ENCODE assay signal across 22 cellular contexts in the genomic region with DNA sequence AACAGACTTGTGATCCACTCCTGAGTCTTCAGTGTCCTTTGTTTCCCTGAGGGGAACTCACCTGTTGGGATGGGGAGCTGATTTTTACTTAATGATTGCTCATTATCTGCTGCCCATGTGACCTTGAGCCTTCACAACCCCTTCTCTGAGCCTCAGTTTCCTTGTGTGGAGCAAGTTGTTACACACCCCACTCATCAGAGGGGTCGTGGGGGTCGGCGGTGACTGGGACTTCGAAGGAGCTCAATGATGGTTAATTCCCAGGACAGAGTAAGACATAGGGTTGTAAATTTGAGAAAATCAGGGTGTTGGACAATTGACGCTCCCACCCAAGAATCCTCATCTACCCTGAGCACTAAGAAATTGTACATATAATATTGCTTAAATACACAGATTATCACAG. TPM values are rescaled to one million over a fixed set of nuclear protein-coding genes. Genes with fewer than 3 reads are reported as not detected.
A peak's percentile ranks its signal among the peaks of the same experiment; 100 is the strongest.
DNase-seq lines count a peak whose midpoint lies in the region; ATAC-seq and TF ChIP-seq lines count a peak whose summit lies in the region.
"Had no signal": no experiment of that assay in that cellular context is flagged by ENCODE, and none has a peak within 500 bp of the region (broad histone marks: within the 10 kb centered on the region; RNA-seq: fewer than 3 reads in every experiment).

No MANE protein-coding gene starts in this region.

- POLR2A ChIA-PET in A673 (lab: Charles Lee; ENCODE audit: low non-redundant PET): no interaction called here

- intact Hi-C loops in A673 (cut with micrococcal nuclease; ENCODE audit: unreplicated experiment): loop anchor here (5.0 kb wide), 1 partner anchor 278 kb away; no protein-coding TSS in a partner anchor

- no TSS peak for BruUV-seq in A673 (replicated peaks; lab: Mats Ljungman, UMichigan)

- H3K9me3 ChIP-seq in T-helper 17 cell (ENCODE audit: control insufficient read depth, low read length, poor library complexity, severe bottlenecking) (no peaks in the 10 kb centered on the region), A673 (ENCODE audit: low read depth, low read length, poor library complexity, severe bottlenecking) (no peaks in the 10 kb centered on the region)
- H3K9me3 ChIP-seq: HAP-1 had no signal

- no peaks in the 10 kb centered on the region for H3K4me1 ChIP-seq in A673 (ENCODE audit: insufficient read depth, low read length, poor library complexity, severe bottlenecking)
- H3K4me1 ChIP-seq: HAP-1 had no signal

- peak; percentile 7 for DNase-seq in activated CD8-positive, alpha-beta memory T cell treated with anti-CD3 and anti-CD28 coated beads, Interleukin-2, amount 10 ng/mL, durations not matched to agents 7 days and 5 days
- DNase-seq in activated CD8-positive, alpha-beta memory T cell treated with anti-CD3 and anti-CD28 coated beads for 24 hours: no peak
- DNase-seq in glutamatergic neuron (no peak), osteocyte (ENCODE audit: extremely low spot score, unreplicated experiment) (peak; percentile 59), type B pancreatic cell (ENCODE audit: extremely low spot score, unreplicated experiment) (peak; percentile 22), T-helper 17 cell (no peak), progenitor cell of endocrine pancreas (ENCODE audit: low spot score, unreplicated experiment) (no peak), A673 (ENCODE audit: low spot score) (no peak)
- DNase-seq: ACHN; AML-193; CD4-positive, alpha-beta T cell; CD8-positive, alpha-beta memory T cell; DMS53; DMS79 treated with DMSO at 0.1 percent for 48 hours; GF-D8; GOT3; HFFc6 had no signal

- H3K27me3 Mint-ChIP-seq in activated CD8-positive, alpha-beta memory T cell treated with anti-CD3 and anti-CD28 coated beads, Interleukin-2, amount 10 ng/mL, durations not matched to agents 7 days and 5 days: peaks cover 18% of the 10 kb centered on the region
- H3K27me3 Mint-ChIP-seq in glutamatergic neuron (ENCODE audit: unreplicated experiment) (peaks cover 4% of the 10 kb centered on the region), osteocyte (ENCODE audit: unreplicated experiment) (no peaks in the 10 kb centered on the region), type B pancreatic cell (peaks cover 34% of the 10 kb centered on the region), T-helper 17 cell (peaks cover 21% of the 10 kb centered on the region), progenitor cell of endocrine pancreas (peaks cover 34% of the 10 kb centered on the region)

- H3K4me3 ChIP-seq in A673 (ENCODE audit: low read depth, low read length, poor library complexity, severe bottlenecking): no peak overlapping the region
- H3K4me3 ChIP-seq: HAP-1 had no signal

- H3K27me3 ChIP-seq in A673 (replicated peaks; ENCODE audit: insufficient read depth, low read depth, low read length, poor library complexity): peaks cover 55% of the 10 kb centered on the region

- no peak for ATAC-seq in activated CD8-positive, alpha-beta memory T cell treated with anti-CD3 and anti-CD28 coated beads, Interleukin-2, amount 10 ng/mL, durations not matched to agents 7 days and 5 days
- ATAC-seq in T-helper 17 cell: no peak

- H3K36me3 ChIP-seq in A673 (ENCODE audit: insufficient read depth, low read length, poor library complexity, severe bottlenecking): no peaks in the 10 kb centered on the region
- H3K36me3 ChIP-seq: HAP-1 had no signal

- CTCF ChIA-PET in activated CD8-positive, alpha-beta memory T cell treated with anti-CD3 and anti-CD28 coated beads, Interleukin-2, amount 10 ng/mL, durations not matched to agents 7 days and 5 days (lab: Charles Lee): no interaction called here
- CTCF ChIA-PET in A673 (lab: Charles Lee): no interaction called here

- H3K27ac ChIP-seq in A673 (ENCODE audit: low read depth, low read length, poor library complexity, severe bottlenecking): no peak overlapping the region
- H3K27ac ChIP-seq: 22Rv1 had no signal

- no peak overlapping the region for H3K27ac Mint-ChIP-seq in activated CD8-positive, alpha-beta memory T cell treated with anti-CD3 and anti-CD28 coated beads, Interleukin-2, amount 10 ng/mL, durations not matched to agents 7 days and 5 days
- peak overlapping the region; percentile 33 for H3K27ac Mint-ChIP-seq in glutamatergic neuron (ENCODE audit: unreplicated experiment)
- no peak overlapping the region for H3K27ac Mint-ChIP-seq in osteocyte (ENCODE audit: unreplicated experiment)
- no peak overlapping the region for H3K27ac Mint-ChIP-seq in type B pancreatic cell
- no peak overlapping the region for H3K27ac Mint-ChIP-seq in T-helper 17 cell
- H3K27ac Mint-ChIP-seq in progenitor cell of endocrine pancreas: no peak overlapping the region
- H3K27ac Mint-ChIP-seq: CD4-positive, alpha-beta T cell; HFFc6 had no signal

- H3K9me3 Mint-ChIP-seq in activated CD8-positive, alpha-beta memory T cell treated with anti-CD3 and anti-CD28 coated beads, Interleukin-2, amount 10 ng/mL, durations not matched to agents 7 days and 5 days (ENCODE audit: low read depth): no peaks in the 10 kb centered on the region
- H3K9me3 Mint-ChIP-seq in glutamatergic neuron (ENCODE audit: unreplicated experiment) (peaks cover 2% of the 10 kb centered on the region), osteocyte (ENCODE audit: unreplicated experiment) (peaks cover 8% of the 10 kb centered on the region), type B pancreatic cell (no peaks in the 10 kb centered on the region), progenitor cell of endocrine pancreas (ENCODE audit: low read depth) (no peaks in the 10 kb centered on the region)
- H3K9me3 Mint-ChIP-seq: CD4-positive, alpha-beta T cell; HFFc6 had no signal

- TF ChIP-seq CTCF in glutamatergic neuron (IDR thresholded peaks at IDR 0.05; ENCODE audit: partially characterized antibody, unreplicated experiment): no peak
- no peak for TF ChIP-seq CTCF in osteocyte (IDR thresholded peaks at IDR 0.05)
- TF ChIP-seq CTCF in type B pancreatic cell (conservative IDR thresholded peaks at IDR 0.05): no peak
- TF ChIP-seq CTCF in progenitor cell of endocrine pancreas (IDR thresholded peaks at IDR 0.05; ENCODE audit: unreplicated experiment): no peak
- no peak for TF ChIP-seq CTCF in A673 (conservative IDR thresholded peaks at IDR 0.05; ENCODE audit: low read depth, low read length)

- H3K36me3 Mint-ChIP-seq in activated CD8-positive, alpha-beta memory T cell treated with anti-CD3 and anti-CD28 coated beads, Interleukin-2, amount 10 ng/mL, durations not matched to agents 7 days and 5 days: no peaks in the 10 kb centered on the region
- H3K36me3 Mint-ChIP-seq in glutamatergic neuron (ENCODE audit: unreplicated experiment) (peaks cover 2% of the 10 kb centered on the region), osteocyte (ENCODE audit: unreplicated experiment) (no peaks in the 10 kb centered on the region), type B pancreatic cell (no peaks in the 10 kb centered on the region), T-helper 17 cell (ENCODE audit: low read depth) (no peaks in the 10 kb centered on the region), progenitor cell of endocrine pancreas (ENCODE audit: insufficient read depth) (no peaks in the 10 kb centered on the region)
- H3K36me3 Mint-ChIP-seq: CD14-positive monocyte; CD8-positive, alpha-beta memory T cell had no signal

- H3K4me1 Mint-ChIP-seq in activated CD8-positive, alpha-beta memory T cell treated with anti-CD3 and anti-CD28 coated beads, Interleukin-2, amount 10 ng/mL, durations not matched to agents 7 days and 5 days: peaks cover 7% of the 10 kb centered on the region
- no peaks in the 10 kb centered on the region for H3K4me1 Mint-ChIP-seq in glutamatergic neuron (ENCODE audit: low read depth, unreplicated experiment)
- no peaks in the 10 kb centered on the region for H3K4me1 Mint-ChIP-seq in osteocyte (ENCODE audit: unreplicated experiment)
- H3K4me1 Mint-ChIP-seq in type B pancreatic cell (ENCODE audit: unreplicated experiment): no peaks in the 10 kb centered on the region
- peaks cover 5% of the 10 kb centered on the region for H3K4me1 Mint-ChIP-seq in T-helper 17 cell
- H3K4me1 Mint-ChIP-seq in progenitor cell of endocrine pancreas (ENCODE audit: low read depth): no peaks in the 10 kb centered on the region

- no peak overlapping the region for H3K4me3 Mint-ChIP-seq in activated CD8-positive, alpha-beta memory T cell treated with anti-CD3 and anti-CD28 coated beads, Interleukin-2, amount 10 ng/mL, durations not matched to agents 7 days and 5 days
- H3K4me3 Mint-ChIP-seq in glutamatergic neuron (ENCODE audit: unreplicated experiment): no peak overlapping the region
- H3K4me3 Mint-ChIP-seq in osteocyte (ENCODE audit: unreplicated experiment): no peak overlapping the region
- H3K4me3 Mint-ChIP-seq in type B pancreatic cell: no peak overlapping the region
- no peak overlapping the region for H3K4me3 Mint-ChIP-seq in T-helper 17 cell
- H3K4me3 Mint-ChIP-seq in progenitor cell of endocrine pancreas (ENCODE audit: low read depth): no peak overlapping the region
- H3K4me3 Mint-ChIP-seq: CD4-positive, alpha-beta T cell; CD8-positive, alpha-beta memory T cell; HFFc6 had no signal

RNA-seq across cellular contexts. Expression of a gene that starts 13.5 kb away (rescaled TPM):
- total RNA-seq in activated CD8-positive, alpha-beta memory T cell treated with anti-CD3 and anti-CD28 coated beads, Interleukin-2, amount 10 ng/mL, durations not matched to agents 7 days and 5 days: not detected
- total RNA-seq in glutamatergic neuron (ENCODE audit: unreplicated experiment) (not detected), osteocyte (not detected in 2 replicates), type B pancreatic cell (ENCODE audit: low replicate concordance) (not detected in 2 replicates), T-helper 17 cell (1 to 10 TPM; 1.1 to 3.5 TPM), progenitor cell of endocrine pancreas (not detected in 2 replicates), A673 (2021) (not detected in 2 replicates)
- total RNA-seq: CD8-positive, alpha-beta memory T cell; Daoy; G401; HFFc6 had no signal

RNA-seq across cellular contexts. Expression of a gene that starts 18.6 kb away (rescaled TPM):
- not detected for total RNA-seq in activated CD8-positive, alpha-beta memory T cell treated with anti-CD3 and anti-CD28 coated beads, Interleukin-2, amount 10 ng/mL, durations not matched to agents 7 days and 5 days
- 0.54 TPM for total RNA-seq in glutamatergic neuron (ENCODE audit: unreplicated experiment)
- total RNA-seq in osteocyte: not detected in 2 replicates
- total RNA-seq in type B pancreatic cell (ENCODE audit: low replicate concordance): not detected in 2 replicates
- 1 to 10 TPM; 1.5 to 6.3 TPM for total RNA-seq in T-helper 17 cell
- total RNA-seq in progenitor cell of endocrine pancreas: not detected in 2 replicates
- not detected in 2 replicates for total RNA-seq in A673 (2021)
- total RNA-seq: Daoy, G401, HFFc6 had no signal

RNA-seq across cellular contexts. Expression of a gene that starts 39.4 kb away (rescaled TPM):
- total RNA-seq in activated CD8-positive, alpha-beta memory T cell treated with anti-CD3 and anti-CD28 coated beads, Interleukin-2, amount 10 ng/mL, durations not matched to agents 7 days and 5 days: not detected
- not detected for total RNA-seq in glutamatergic neuron (ENCODE audit: unreplicated experiment)
- total RNA-seq in osteocyte: not detected in 2 replicates
- total RNA-seq in type B pancreatic cell (ENCODE audit: low replicate concordance): not detected in 2 replicates
- total RNA-seq in T-helper 17 cell: under 1 TPM in 1 of 2 donors, not detected in 1; 0.86 TPM
- total RNA-seq in progenitor cell of endocrine pancreas: not detected in 2 replicates
- total RNA-seq in A673 (2021): not detected in 2 replicates
- total RNA-seq: CD8-positive, alpha-beta memory T cell; Daoy; G401; HFFc6 had no signal

RNA-seq across cellular contexts. Expression of a gene that starts 42.4 kb away (rescaled TPM):
- total RNA-seq in activated CD8-positive, alpha-beta memory T cell treated with anti-CD3 and anti-CD28 coated beads, Interleukin-2, amount 10 ng/mL, durations not matched to agents 7 days and 5 days: not detected
- 0.17 TPM for total RNA-seq in glutamatergic neuron (ENCODE audit: unreplicated experiment)
- not detected in 2 replicates for total RNA-seq in osteocyte
- total RNA-seq in type B pancreatic cell (ENCODE audit: low replicate concordance): not detected in 2 replicates
- total RNA-seq in T-helper 17 cell: under 1 TPM in 1 of 2 donors, not detected in 1; 0.20 TPM
- total RNA-seq in progenitor cell of endocrine pancreas: not detected in 2 replicates
- total RNA-seq in A673 (2021): not detected in 2 replicates
- total RNA-seq: CD4-positive, alpha-beta T cell; Daoy; G401; HFFc6 had no signal

RNA-seq across cellular contexts. Expression of a gene that starts 56.9 kb away (rescaled TPM):
- not detected for total RNA-seq in activated CD8-positive, alpha-beta memory T cell treated with anti-CD3 and anti-CD28 coated beads, Interleukin-2, amount 10 ng/mL, durations not matched to agents 7 days and 5 days
- not detected for total RNA-seq in glutamatergic neuron (ENCODE audit: unreplicated experiment)
- not detected in 2 replicates for total RNA-seq in osteocyte
- not detected in 2 replicates for total RNA-seq in type B pancreatic cell (ENCODE audit: low replicate concordance)
- 1 to 10 TPM in 1 of 2 donors, under 1 TPM in 1; 0.91 to 2.4 TPM for total RNA-seq in T-helper 17 cell
- not detected in 2 replicates for total RNA-seq in progenitor cell of endocrine pancreas
- total RNA-seq in A673 (2021): not detected in 2 replicates
- total RNA-seq: Daoy, G401, HFFc6 had no signal

Comparison
In these comparisons a context has a peak if more than half of its experiments do, and no peak if none do; other contexts are left out.
1. DNase-seq: peak in activated CD8-positive, alpha-beta memory T cell treated with anti-CD3 and anti-CD28 coated beads, Interleukin-2, amount 10 ng/mL, durations not matched to agents 7 days and 5 days (single experiment), osteocyte (single experiment) and type B pancreatic cell (single experiment); none in activated CD8-positive, alpha-beta memory T cell treated with anti-CD3 and anti-CD28 coated beads for 24 hours (single experiment), glutamatergic neuron (single experiment), T-helper 17 cell (0 of 3), progenitor cell of endocrine pancreas (single experiment) and A673 (single experiment).